In the genomic region with DNA sequence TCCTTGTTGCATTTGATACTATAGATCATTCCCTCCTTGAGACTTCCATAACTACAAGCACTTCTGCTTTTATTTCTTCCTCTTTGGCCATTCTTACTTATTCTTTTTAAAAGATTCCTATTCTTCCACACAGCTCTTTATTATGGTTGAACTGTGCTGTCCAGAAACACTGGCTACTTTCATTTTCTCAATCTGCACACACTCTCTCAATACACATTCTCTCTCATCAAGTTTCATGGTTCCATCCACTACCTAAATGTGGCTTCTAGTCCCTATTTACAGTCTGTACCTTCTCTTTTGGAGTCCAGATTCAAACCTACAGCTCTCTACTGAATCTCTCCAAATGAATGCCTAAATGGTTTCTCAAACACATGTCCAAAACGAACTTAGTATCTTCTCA, we compare ENCODE assay signal across 27 cellular contexts.
"Had no signal": no experiment of that assay in that cellular context is flagged by ENCODE, and none has a peak within 500 bp of the region (broad histone marks: within the 10 kb centered on the region; RNA-seq: fewer than 3 reads in every experiment).

No MANE protein-coding gene starts in this region.

- H3K4me1 ChIP-seq: ascending aorta had no signal

- H3K4me3 ChIP-seq: ascending aorta, cardiac muscle cell had no signal

- ATAC-seq: activated CD8-positive, alpha-beta T cell treated with anti-CD3 and anti-CD28 coated beads for 36 hours had no signal

- DNase-seq: activated CD4-positive, alpha-beta T cell treated with anti-CD3 and anti-CD28 coated beads for 1 hour; activated CD4-positive, alpha-beta T cell treated with anti-CD3 and anti-CD28 coated beads for 48 hours; activated CD4-positive, CD25-positive, alpha-beta regulatory T cell; activated CD8-positive, alpha-beta T cell treated with anti-CD3 and anti-CD28 coated beads for 36 hours; activated gamma-delta T cell; activated naive CD4-positive, alpha-beta T cell treated with Interleukin-2 at 50 U/mL for 16 hours; activated naive CD8-positive, alpha-beta T cell treated with anti-CD3 and anti-CD28 coated beads, Interleukin-2, amount 10 ng/mL, durations not matched to agents 7 days and 5 days; activated T-cell treated with anti-CD3 and anti-CD28 coated beads, Interleukin-2, amount 50 U/mL, for 1 hour; amygdala; Kasumi-1; KG1; NCI-H1092 treated with DMSO at 0.1 percent for 48 hours; NCI-H1417 treated with DMSO at 0.1 percent for 48 hours; NCI-H1694; NCI-H2029; NCI-H2171; NCI-H510A; NCI-H526; NCI-H748 treated with DMSO at 0.1 percent for 48 hours; Right ventricle myocardium superior; SW 1271; T-helper 1 cell; T-helper 2 cell; T-helper 9 cell; WERI-Rb-1 had no signal

- H3K27me3 ChIP-seq: ascending aorta, cardiac muscle cell had no signal

- H3K27ac ChIP-seq: ascending aorta, cardiac muscle cell, WERI-Rb-1 had no signal

- H3K9me3 ChIP-seq: ascending aorta had no signal

- H3K36me3 ChIP-seq: ascending aorta, cardiac muscle cell, WERI-Rb-1 had no signal
